16 cellular contexts compared by ENCODE assay signal in the genomic region with DNA sequence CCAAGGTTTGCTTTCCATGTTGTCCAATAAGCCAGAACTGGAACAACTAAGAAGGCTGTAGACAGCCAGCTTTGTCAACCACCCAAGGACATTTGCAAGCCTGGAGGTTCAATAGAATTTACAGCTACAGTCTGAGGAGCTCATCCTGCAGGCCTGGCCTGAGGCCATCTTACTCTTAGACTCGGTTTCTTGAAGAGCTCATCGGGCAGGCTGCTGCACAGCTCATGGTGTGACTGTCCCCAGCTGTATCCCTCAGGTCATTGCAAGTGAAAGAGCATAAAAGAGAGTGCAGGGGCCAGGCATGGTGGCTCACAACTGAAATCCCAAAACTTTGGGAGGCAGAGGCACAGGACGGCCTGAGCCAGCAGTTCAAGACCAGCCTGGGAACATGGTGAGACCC.
"Had no signal": no experiment of that assay in that cellular context is flagged by ENCODE, and none has a peak within 500 bp of the region (broad histone marks: within the 10 kb centered on the region; RNA-seq: fewer than 3 reads in every experiment).

No MANE protein-coding gene starts in this region.

- H3K4me1 ChIP-seq: colonic mucosa, gastrocnemius medialis, heart right ventricle, psoas muscle, tibial artery, upper lobe of right lung had no signal

- H3K4me1 Mint-ChIP-seq: naive thymus-derived CD4-positive, alpha-beta T cell had no signal

- H3K9me3 Mint-ChIP-seq: naive thymus-derived CD4-positive, alpha-beta T cell had no signal

- H3K9me3 ChIP-seq: colonic mucosa, gastrocnemius medialis, heart right ventricle, neutrophil, psoas muscle, tibial artery, upper lobe of right lung had no signal

- H3K27me3 ChIP-seq: colonic mucosa, gastrocnemius medialis, tibial artery, upper lobe of right lung had no signal

- H3K4me3 Mint-ChIP-seq: naive thymus-derived CD4-positive, alpha-beta T cell had no signal

- H3K36me3 Mint-ChIP-seq: naive thymus-derived CD4-positive, alpha-beta T cell had no signal

- ATAC-seq: gastrocnemius medialis; heart right ventricle; naive thymus-derived CD4-positive, alpha-beta T cell; psoas muscle had no signal

- H3K36me3 ChIP-seq: colonic mucosa, gastrocnemius medialis, heart right ventricle, neutrophil, tibial artery, upper lobe of right lung had no signal

- DNase-seq: colonic mucosa; dermis blood vessel endothelial cell; erythroblast; gastrocnemius medialis; heart right ventricle; hypothalamus; kidney glomerular epithelial cell; mesendoderm; naive thymus-derived CD4-positive, alpha-beta T cell; psoas muscle; small intestine; stimulated activated CD4-positive, alpha-beta T cell treated with anti-CD3 and anti-CD28 coated beads, Interleukin-12 subunit alpha, Interleukin-12 subunit beta, amount 100 ng/mL, for 4 hours; stimulated activated naive CD4-positive, alpha-beta T cell treated with Interleukin-2 at 50 U/mL for 16 hours; tibial artery; upper lobe of right lung had no signal

- H3K27ac Mint-ChIP-seq: naive thymus-derived CD4-positive, alpha-beta T cell had no signal

- H3K4me3 ChIP-seq: colonic mucosa, gastrocnemius medialis, heart right ventricle, psoas muscle, tibial artery, upper lobe of right lung had no signal

- H3K27ac ChIP-seq: colonic mucosa, gastrocnemius medialis, heart right ventricle, neutrophil, psoas muscle, tibial artery, upper lobe of right lung had no signal
